Comparison of ENCODE assay signal across 7 cellular contexts in the genomic region with DNA sequence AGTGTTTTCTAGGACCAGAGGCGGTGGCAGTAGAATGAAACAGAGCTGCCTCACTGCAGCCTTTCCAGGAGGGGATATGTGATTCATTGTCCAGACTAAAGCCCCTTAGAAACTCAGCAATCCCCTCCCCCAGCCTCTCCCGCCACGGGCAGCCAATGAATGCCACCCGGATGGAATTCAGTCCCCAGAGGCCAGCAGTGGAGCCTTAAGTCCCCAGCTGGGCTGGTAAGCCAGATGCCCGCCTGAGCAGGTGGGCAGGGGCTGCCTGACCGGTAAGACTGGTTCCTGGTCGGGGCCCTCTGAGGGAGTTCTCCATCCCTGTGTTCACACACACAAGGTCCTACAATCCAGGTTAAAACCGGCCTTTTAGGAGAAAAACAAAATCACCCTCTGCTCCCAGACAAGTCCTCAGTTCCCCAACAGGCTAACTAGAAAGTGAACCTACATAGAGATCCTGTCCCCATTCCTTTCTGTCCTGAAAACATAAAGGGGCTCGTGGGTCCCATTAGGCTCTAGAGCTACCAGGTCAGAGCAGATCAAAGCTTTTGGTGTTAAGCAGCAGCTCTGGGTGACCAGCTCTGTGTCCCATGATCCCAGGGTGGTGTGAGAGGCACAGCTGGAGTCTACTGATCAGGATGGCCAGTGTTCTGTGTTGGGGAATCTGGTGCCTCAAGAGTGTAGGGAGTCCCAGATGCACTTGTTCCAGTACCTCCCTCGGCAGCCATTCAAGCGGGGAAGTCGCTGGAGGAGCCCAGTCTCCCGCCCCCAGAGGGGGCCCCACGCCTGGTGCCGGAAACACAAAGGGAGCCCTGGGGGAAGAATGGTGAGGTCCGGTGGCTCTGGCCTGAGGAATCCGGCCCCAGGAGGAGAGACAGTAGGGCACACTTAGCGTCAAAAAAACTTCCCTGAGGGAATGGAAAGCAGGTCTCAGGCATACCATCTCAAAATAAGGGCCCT. TPM values are rescaled to one million over a fixed set of nuclear protein-coding genes. Genes with fewer than 3 reads are reported as not detected.
DNase-seq lines count a peak whose midpoint lies in the region; ATAC-seq and TF ChIP-seq lines count a peak whose summit lies in the region.

No MANE protein-coding gene starts in this region.

- H3K27me3 Mint-ChIP-seq in activated T-helper 17 cell treated with anti-CD3 and anti-CD28 coated beads, Interleukin-2, amount 50 U/mL, for 72 hours: no peaks in the 10 kb centered on the region

- DNase-seq in GM12865 (ENCODE audit: low read depth) (peak; percentile 44), NCI-H128 (lab: John Stamatoyannopoulos, UW; ENCODE audit: unreplicated experiment) (peak; percentile 18), left cardiac atrium (peak; percentile 46), retinal pigment epithelial cell (ENCODE audit: low read depth) (no peak)

- no peak for ATAC-seq in activated T-helper 17 cell treated with anti-CD3 and anti-CD28 coated beads, Interleukin-2, amount 50 U/mL, for 72 hours (replicated peaks)
- no peak for ATAC-seq in left cardiac atrium
- ATAC-seq in HG03571 (IDR thresholded peaks at IDR 0.05; ENCODE audit: unreplicated experiment): no peak
- ATAC-seq in GM21447 (IDR thresholded peaks at IDR 0.05; ENCODE audit: unreplicated experiment): no peak

- peak overlapping the region; percentile 92 for H3K27ac Mint-ChIP-seq in activated T-helper 17 cell treated with anti-CD3 and anti-CD28 coated beads, Interleukin-2, amount 50 U/mL, for 72 hours

- TF ChIP-seq CTCF in GM12865 (IDR thresholded peaks at IDR 0.05; ENCODE audit: insufficient read depth, low read depth, low read length, missing control alignments) (no peak), retinal pigment epithelial cell (conservative IDR thresholded peaks at IDR 0.05; ENCODE audit: low read depth, low read length) (no peak)

- H3K4me3 ChIP-seq in GM12865 (ENCODE audit: low read depth, low read length) (peak overlapping the region; percentile 84), retinal pigment epithelial cell (ENCODE audit: low read length) (peak overlapping the region; percentile 38)

- H3K4me1 Mint-ChIP-seq in activated T-helper 17 cell treated with anti-CD3 and anti-CD28 coated beads, Interleukin-2, amount 50 U/mL, for 72 hours: peaks cover 17% of the 10 kb centered on the region

- peaks cover 64% of the 10 kb centered on the region for H3K36me3 Mint-ChIP-seq in activated T-helper 17 cell treated with anti-CD3 and anti-CD28 coated beads, Interleukin-2, amount 50 U/mL, for 72 hours (ENCODE audit: low read depth)

- H3K4me3 Mint-ChIP-seq in activated T-helper 17 cell treated with anti-CD3 and anti-CD28 coated beads, Interleukin-2, amount 50 U/mL, for 72 hours: peak overlapping the region; percentile 92

- H3K9me3 Mint-ChIP-seq in activated T-helper 17 cell treated with anti-CD3 and anti-CD28 coated beads, Interleukin-2, amount 50 U/mL, for 72 hours: no peaks in the 10 kb centered on the region

- intact Hi-C loops in left cardiac atrium (cut with DNase I): loop anchor here (10.0 kb wide), 3 partner anchors 51 to 291 kb away; partner anchors contain the start of genes DRG1 (in 1 of the 2) and SFI1 (in 1 of the 2)

RNA-seq across cellular contexts. Expression of gene PATZ1, which starts 2.6 kb away (rescaled TPM):
- total RNA-seq in activated T-helper 17 cell treated with anti-CD3 and anti-CD28 coated beads, Interleukin-2, amount 50 U/mL, for 72 hours: 10 to 100 TPM; 16.9 to 28.3 TPM
- total RNA-seq in left cardiac atrium: 10 to 100 TPM; 11.5 to 12.3 TPM

RNA-seq across cellular contexts. Expression of gene PIK3IP1, which starts 51.2 kb away (rescaled TPM):
- total RNA-seq in activated T-helper 17 cell treated with anti-CD3 and anti-CD28 coated beads, Interleukin-2, amount 50 U/mL, for 72 hours: 10 to 100 TPM; 11.0 to 24.1 TPM
- total RNA-seq in left cardiac atrium: 10 to 100 TPM in 1 of 2 donors, 1 to 10 TPM in 1; 5.2 to 15.6 TPM

RNA-seq across cellular contexts. Expression of gene DRG1, which starts 55.9 kb away (rescaled TPM):
- total RNA-seq in activated T-helper 17 cell treated with anti-CD3 and anti-CD28 coated beads, Interleukin-2, amount 50 U/mL, for 72 hours: 10 to 100 TPM; 97.4 to 99.4 TPM
- 10 to 100 TPM; 52.1 to 61.4 TPM for total RNA-seq in left cardiac atrium
